In genomic region chr10:19629559-19629958, GRCh38 we compare ENCODE assay signal across 10 cellular contexts.
DNase-seq lines count a peak whose midpoint lies in the region; ATAC-seq and TF ChIP-seq lines count a peak whose summit lies in the region.
"Had no signal": no experiment of that assay in that cellular context is flagged by ENCODE, and none has a peak within 500 bp of the region (broad histone marks: within the 10 kb centered on the region; RNA-seq: fewer than 3 reads in every experiment).

No MANE protein-coding gene starts in this region.

- no peak overlapping the region for H3K18ac ChIP-seq in H9 (ENCODE audit: insufficient read length, low read depth, low read length)

- no peak overlapping the region for H3K4me3 ChIP-seq in skeletal muscle tissue (ENCODE audit: low read length in 3 of 3)

- no peak overlapping the region for H3K56ac ChIP-seq in H9 (ENCODE audit: insufficient read length, low read depth, low read length)

- no peaks in the 10 kb centered on the region for H3K79me2 ChIP-seq in H9 (ENCODE audit: insufficient read depth, low read length)

- no peaks in the 10 kb centered on the region for H4K20me1 ChIP-seq in H9 (ENCODE audit: control insufficient read depth, insufficient read depth, insufficient read length)

- no peak overlapping the region for H2BK12ac ChIP-seq in H9 (ENCODE audit: insufficient read length, low read depth, low read length)

- no peak overlapping the region for H3K4ac ChIP-seq in H9 (ENCODE audit: low read depth, low read length)

- no peaks in the 10 kb centered on the region for H3K9me3 ChIP-seq in H9 (ENCODE audit: control insufficient read depth, low read depth, low read length)
- H3K9me3 ChIP-seq in skeletal muscle tissue (ENCODE audit: control insufficient read depth in 3 of 3, low read length in 3 of 3), result no peaks in the 10 kb centered on the region

- H3K36me3 Mint-ChIP-seq in H9 (ENCODE audit: insufficient read depth in 1 of 3, low read depth in 3 of 3) (no peaks in the 10 kb centered on the region), chondrocyte (ENCODE audit: low read depth) (no peaks in the 10 kb centered on the region)
- H3K36me3 Mint-ChIP-seq: naive thymus-derived CD8-positive, alpha-beta T cell had no signal

- H3K4me1 ChIP-seq in H9 (ENCODE audit: insufficient read depth, low read length) (0 out of 2 replicates have a peak, but pooled peaks cover 3% of the 10 kb centered on the region), skeletal muscle tissue (ENCODE audit: control insufficient read depth in 3 of 3, insufficient read depth in 3 of 3, low read length in 3 of 3) (peaks cover 0 to 11% (median 3%) of the 10 kb centered on the region in 3 donors)

- no peaks in the 10 kb centered on the region for H3K9me3 Mint-ChIP-seq in H9
- H3K9me3 Mint-ChIP-seq in chondrocyte (ENCODE audit: low read depth), result peaks cover 3% of the 10 kb centered on the region

- H3K27me3 ChIP-seq in H9 (ENCODE audit: insufficient read depth, low read length) (no peaks in the 10 kb centered on the region), layer of hippocampus (ENCODE audit: control insufficient read depth, insufficient read depth, low read length) (no peaks in the 10 kb centered on the region), skeletal muscle tissue (ENCODE audit: control insufficient read depth in 3 of 3, insufficient read depth in 3 of 3, low read length in 3 of 3) (no peaks in the 10 kb centered on the region)

- no peak overlapping the region for H3T11ph ChIP-seq in H9 (ENCODE audit: low read length)

- in situ Hi-C loops in ACHN (cut with HindIII; ENCODE audit: low pct_ligation_motif_present, low pct_unique_long_range_greater_than_20kb, low sequenced_read_pairs), result no loop called here

- H2BK5ac ChIP-seq in H9 (ENCODE audit: insufficient read length, low read length), result no peak overlapping the region

- no peak overlapping the region for H3K27ac ChIP-seq in H9 (ENCODE audit: insufficient read length, low read depth, low read length)
- H3K27ac ChIP-seq in layer of hippocampus (ENCODE audit: low read depth, low read length), result peak overlapping the region; percentile 50
- H3K27ac ChIP-seq in skeletal muscle tissue (ENCODE audit: low read depth, low read length), result peak overlapping the region; percentile 21

- H2BK15ac ChIP-seq in H9 (ENCODE audit: low read depth, low read length), result no peak overlapping the region

- H3K27me3 Mint-ChIP-seq in H9 (ENCODE audit: low read depth) (no peaks in the 10 kb centered on the region), chondrocyte (ENCODE audit: low read depth) (no peaks in the 10 kb centered on the region)
- H3K27me3 Mint-ChIP-seq: naive thymus-derived CD8-positive, alpha-beta T cell had no signal

- no peaks in the 10 kb centered on the region for H3K79me1 ChIP-seq in H9 (ENCODE audit: insufficient read depth, low read depth, low read length, poor library complexity, severe bottlenecking)

- H3K27ac Mint-ChIP-seq in H9, result no peak overlapping the region; a peak in 1 of 7 replicates
- H3K27ac Mint-ChIP-seq in chondrocyte (ENCODE audit: unreplicated experiment), result peak overlapping the region; percentile 57
- H3K27ac Mint-ChIP-seq: naive thymus-derived CD8-positive, alpha-beta T cell had no signal

- H4K8ac ChIP-seq in H9 (replicated peaks; ENCODE audit: insufficient read length, low read depth, low read length), result no peak overlapping the region

- H3K4me2 ChIP-seq in H9 (ENCODE audit: insufficient read depth, insufficient read length, low read length), result no peak overlapping the region

- H3K14ac ChIP-seq in H9 (ENCODE audit: insufficient read depth, low read length), result no peak overlapping the region

- no peaks in the 10 kb centered on the region for H3K36me3 ChIP-seq in skeletal muscle tissue (ENCODE audit: control insufficient read depth in 3 of 3, insufficient read depth in 3 of 3, low read length in 3 of 3)

- no peak overlapping the region for H2BK20ac ChIP-seq in H9 (ENCODE audit: low read depth, low read length, poor library complexity, severe bottlenecking)

- H2AFZ ChIP-seq in H9 (ENCODE audit: low read length), result peak overlapping the region; percentile 73

- no peak overlapping the region for H2AK5ac ChIP-seq in H9 (ENCODE audit: insufficient read length, low read length)

- H3K4me1 Mint-ChIP-seq in H9 (peaks cover 13 to 19% of the 10 kb centered on the region in 2 experiments), chondrocyte (ENCODE audit: low read depth) (peaks cover 35% of the 10 kb centered on the region)
- H3K4me1 Mint-ChIP-seq: naive thymus-derived CD8-positive, alpha-beta T cell had no signal

- H3K9ac ChIP-seq in H9 (ENCODE audit: extremely low read depth, insufficient read length, low read length), result no peak overlapping the region
- H3K9ac ChIP-seq in skeletal muscle tissue (ENCODE audit: low read depth in 1 of 3, low read length in 3 of 3), result no peak overlapping the region

- H3K23me2 ChIP-seq in H9 (ENCODE audit: insufficient read length, low read depth, low read length, poor library complexity, severe bottlenecking), result no peaks in the 10 kb centered on the region

- H3K23ac ChIP-seq in H9 (ENCODE audit: insufficient read length, low read depth, low read length), result no peak overlapping the region

- TF ChIP-seq CTCF in H9 (conservative IDR thresholded peaks at IDR 0.05), result 0 out of 3 replicates have a peak, but pooled peaks have one; percentile 25
- peak; percentile 60 for TF ChIP-seq CTCF in chondrocyte (IDR thresholded peaks at IDR 0.05)

- DNase-seq in H9 (peak; percentile 44), chondrocyte (ENCODE audit: low spot score) (no peak), HuH-7.5 (ENCODE audit: low spot score) (no peak), ACHN (no peak)
- DNase-seq: naive thymus-derived CD8-positive, alpha-beta T cell; NCI-H1092 treated with DMSO at 0.1 percent for 48 hours had no signal

- whole genome bisulfite sequencing in H9 (ENCODE audit: extremely low coverage, insufficient read length, low lambda C conversion rate), result no CpG with 5 or more reads among the region's 6 CpGs

- H2BK120ac ChIP-seq in H9 (ENCODE audit: low read depth, low read length, poor library complexity, severe bottlenecking), result no peak overlapping the region

- ATAC-seq in HG03196 (IDR thresholded peaks at IDR 0.05; ENCODE audit: unreplicated experiment) (no peak), HG03439 (IDR thresholded peaks at IDR 0.05; ENCODE audit: unreplicated experiment) (no peak)
- ATAC-seq: naive thymus-derived CD8-positive, alpha-beta T cell had no signal

- H4K5ac ChIP-seq in H9 (ENCODE audit: insufficient read length, low read depth, low read length), result no peak overlapping the region

- no peak overlapping the region for H4K91ac ChIP-seq in H9 (ENCODE audit: insufficient read length, low read depth, low read length)

- H3K4me3 Mint-ChIP-seq in H9 (no peak overlapping the region), chondrocyte (ENCODE audit: unreplicated experiment) (no peak overlapping the region)
- H3K4me3 Mint-ChIP-seq: naive thymus-derived CD8-positive, alpha-beta T cell had no signal
